In the genomic region with DNA sequence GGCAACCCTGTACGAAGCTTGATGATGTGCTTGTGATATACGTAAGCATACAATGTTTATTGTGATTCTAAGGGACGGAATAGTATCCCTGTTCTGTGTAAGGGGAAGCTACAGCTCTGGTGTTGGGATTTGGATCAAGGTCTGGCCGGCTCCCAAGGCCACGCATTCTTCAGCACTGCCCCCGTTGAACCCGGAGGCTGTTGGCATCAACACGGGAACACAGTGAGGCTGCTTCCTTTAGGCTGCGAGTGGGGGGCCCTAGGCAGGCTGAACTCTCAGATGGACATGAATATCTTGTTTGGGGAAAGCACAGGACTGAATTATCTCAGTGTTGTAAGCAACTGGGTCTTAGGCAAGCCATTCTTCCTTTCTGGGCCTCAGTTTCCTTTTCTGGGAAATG, we compare ENCODE assay signal across 18 cellular contexts.
"Had no signal": no experiment of that assay in that cellular context is flagged by ENCODE, and none has a peak within 500 bp of the region (broad histone marks: within the 10 kb centered on the region; RNA-seq: fewer than 3 reads in every experiment).

No MANE protein-coding gene starts in this region.

- H3K4me3 ChIP-seq: coronary artery, heart left ventricle, left ventricle myocardium inferior, lower lobe of right lung, psoas muscle, smooth muscle cell, thoracic aorta, transverse colon had no signal

- H3K27me3 ChIP-seq: heart left ventricle, transverse colon had no signal

- DNase-seq: central memory CD4-positive, alpha-beta T cell; effector CD4-positive, alpha-beta T cell; heart left ventricle; hypothalamus; left ventricle myocardium inferior; lower lobe of right lung; naive B cell; psoas muscle; stimulated activated CD4-positive, alpha-beta T cell treated with anti-CD3 and anti-CD28 coated beads, Interleukin-4, amount 100 ng/mL, for 1 hour; stimulated activated CD8-positive, alpha-beta memory T cell treated with anti-CD3 and anti-CD28 coated beads, Interleukin-4, amount 100 ng/mL, for 48 hours; stimulated activated naive CD8-positive, alpha-beta T cell treated with anti-CD3 and anti-CD28 coated beads, Interleukin-15, Interleukin-2, amounts not matched to agents 100 U/mL and 50 U/mL, for 24 hours; transverse colon had no signal

- H3K4me1 ChIP-seq: heart left ventricle, left ventricle myocardium inferior, lower lobe of right lung, psoas muscle had no signal

- H3K36me3 ChIP-seq: heart left ventricle, left ventricle myocardium inferior, lower lobe of right lung, thoracic aorta, transverse colon had no signal

- ATAC-seq: heart left ventricle; lower lobe of right lung; psoas muscle; stimulated activated effector memory CD8-positive, alpha-beta T cell treated with anti-CD3 and anti-CD28 coated beads, Interleukin-12 subunit alpha, Interleukin-12 subunit beta, amount 100 ng/mL, for 72 hours; stimulated activated naive CD8-positive, alpha-beta T cell treated with anti-CD3 and anti-CD28 coated beads, Interleukin-15, Interleukin-2, amounts not matched to agents 100 U/mL and 50 U/mL, for 24 hours had no signal

- H3K27ac ChIP-seq: coronary artery, lower lobe of right lung, psoas muscle, thoracic aorta had no signal

- FAIRE-seq: frontal cortex, islet of Langerhans had no signal

- H3K9me3 ChIP-seq: psoas muscle, thoracic aorta, transverse colon had no signal
